ENCODE assay signal across 1 cellular context in the genomic region with DNA sequence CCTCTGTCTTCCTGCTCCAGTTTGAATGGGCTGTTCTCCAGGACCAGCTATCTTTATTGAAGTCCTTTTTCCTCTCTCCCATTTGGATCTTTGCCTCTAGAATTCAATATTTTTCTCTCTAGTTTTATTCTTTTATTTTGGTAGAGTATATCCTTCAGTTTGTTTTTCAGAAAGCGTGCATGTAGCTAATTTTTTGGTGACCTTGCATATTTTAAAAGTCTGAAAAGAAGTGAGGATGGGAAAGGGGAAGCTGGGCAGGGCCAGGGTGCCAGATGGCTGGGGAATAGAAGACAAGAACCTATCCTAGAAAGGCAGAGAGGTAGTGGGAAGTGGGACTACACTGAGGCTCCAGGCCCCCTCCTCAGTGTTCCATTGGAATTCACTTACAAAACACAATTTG.
TF ChIP-seq lines count a peak whose summit lies in the region.

No MANE protein-coding gene starts in this region.

TF ChIP-seq in GM23338, 12 proteins besides CTCF, POLR2A, EP300 and RAD21 (continued from another document):
- TF ChIP-seq, protein P1, sequence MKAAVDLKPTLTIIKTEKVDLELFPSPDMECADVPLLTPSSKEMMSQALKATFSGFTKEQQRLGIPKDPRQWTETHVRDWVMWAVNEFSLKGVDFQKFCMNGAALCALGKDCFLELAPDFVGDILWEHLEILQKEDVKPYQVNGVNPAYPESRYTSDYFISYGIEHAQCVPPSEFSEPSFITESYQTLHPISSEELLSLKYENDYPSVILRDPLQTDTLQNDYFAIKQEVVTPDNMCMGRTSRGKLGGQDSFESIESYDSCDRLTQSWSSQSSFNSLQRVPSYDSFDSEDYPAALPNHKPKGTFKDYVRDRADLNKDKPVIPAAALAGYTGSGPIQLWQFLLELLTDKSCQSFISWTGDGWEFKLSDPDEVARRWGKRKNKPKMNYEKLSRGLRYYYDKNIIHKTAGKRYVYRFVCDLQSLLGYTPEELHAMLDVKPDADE (IDR thresholded peaks at IDR 0.05): no peak
- TF ChIP-seq, protein P2, sequence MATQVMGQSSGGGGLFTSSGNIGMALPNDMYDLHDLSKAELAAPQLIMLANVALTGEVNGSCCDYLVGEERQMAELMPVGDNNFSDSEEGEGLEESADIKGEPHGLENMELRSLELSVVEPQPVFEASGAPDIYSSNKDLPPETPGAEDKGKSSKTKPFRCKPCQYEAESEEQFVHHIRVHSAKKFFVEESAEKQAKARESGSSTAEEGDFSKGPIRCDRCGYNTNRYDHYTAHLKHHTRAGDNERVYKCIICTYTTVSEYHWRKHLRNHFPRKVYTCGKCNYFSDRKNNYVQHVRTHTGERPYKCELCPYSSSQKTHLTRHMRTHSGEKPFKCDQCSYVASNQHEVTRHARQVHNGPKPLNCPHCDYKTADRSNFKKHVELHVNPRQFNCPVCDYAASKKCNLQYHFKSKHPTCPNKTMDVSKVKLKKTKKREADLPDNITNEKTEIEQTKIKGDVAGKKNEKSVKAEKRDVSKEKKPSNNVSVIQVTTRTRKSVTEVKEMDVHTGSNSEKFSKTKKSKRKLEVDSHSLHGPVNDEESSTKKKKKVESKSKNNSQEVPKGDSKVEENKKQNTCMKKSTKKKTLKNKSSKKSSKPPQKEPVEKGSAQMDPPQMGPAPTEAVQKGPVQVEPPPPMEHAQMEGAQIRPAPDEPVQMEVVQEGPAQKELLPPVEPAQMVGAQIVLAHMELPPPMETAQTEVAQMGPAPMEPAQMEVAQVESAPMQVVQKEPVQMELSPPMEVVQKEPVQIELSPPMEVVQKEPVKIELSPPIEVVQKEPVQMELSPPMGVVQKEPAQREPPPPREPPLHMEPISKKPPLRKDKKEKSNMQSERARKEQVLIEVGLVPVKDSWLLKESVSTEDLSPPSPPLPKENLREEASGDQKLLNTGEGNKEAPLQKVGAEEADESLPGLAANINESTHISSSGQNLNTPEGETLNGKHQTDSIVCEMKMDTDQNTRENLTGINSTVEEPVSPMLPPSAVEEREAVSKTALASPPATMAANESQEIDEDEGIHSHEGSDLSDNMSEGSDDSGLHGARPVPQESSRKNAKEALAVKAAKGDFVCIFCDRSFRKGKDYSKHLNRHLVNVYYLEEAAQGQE (IDR thresholded peaks at IDR 0.05; ENCODE audit: unreplicated experiment): no peak
- TF ChIP-seq POLR2AphosphoS5 (IDR thresholded peaks at IDR 0.05; ENCODE audit: low read depth) (no peak), CREB1 (CRISPR knock-in tag; IDR thresholded peaks at IDR 0.05; ENCODE audit: low read depth) (no peak), JUNB (IDR thresholded peaks at IDR 0.05; ENCODE audit: unreplicated experiment) (no peak)
- TF ChIP-seq, protein P3, sequence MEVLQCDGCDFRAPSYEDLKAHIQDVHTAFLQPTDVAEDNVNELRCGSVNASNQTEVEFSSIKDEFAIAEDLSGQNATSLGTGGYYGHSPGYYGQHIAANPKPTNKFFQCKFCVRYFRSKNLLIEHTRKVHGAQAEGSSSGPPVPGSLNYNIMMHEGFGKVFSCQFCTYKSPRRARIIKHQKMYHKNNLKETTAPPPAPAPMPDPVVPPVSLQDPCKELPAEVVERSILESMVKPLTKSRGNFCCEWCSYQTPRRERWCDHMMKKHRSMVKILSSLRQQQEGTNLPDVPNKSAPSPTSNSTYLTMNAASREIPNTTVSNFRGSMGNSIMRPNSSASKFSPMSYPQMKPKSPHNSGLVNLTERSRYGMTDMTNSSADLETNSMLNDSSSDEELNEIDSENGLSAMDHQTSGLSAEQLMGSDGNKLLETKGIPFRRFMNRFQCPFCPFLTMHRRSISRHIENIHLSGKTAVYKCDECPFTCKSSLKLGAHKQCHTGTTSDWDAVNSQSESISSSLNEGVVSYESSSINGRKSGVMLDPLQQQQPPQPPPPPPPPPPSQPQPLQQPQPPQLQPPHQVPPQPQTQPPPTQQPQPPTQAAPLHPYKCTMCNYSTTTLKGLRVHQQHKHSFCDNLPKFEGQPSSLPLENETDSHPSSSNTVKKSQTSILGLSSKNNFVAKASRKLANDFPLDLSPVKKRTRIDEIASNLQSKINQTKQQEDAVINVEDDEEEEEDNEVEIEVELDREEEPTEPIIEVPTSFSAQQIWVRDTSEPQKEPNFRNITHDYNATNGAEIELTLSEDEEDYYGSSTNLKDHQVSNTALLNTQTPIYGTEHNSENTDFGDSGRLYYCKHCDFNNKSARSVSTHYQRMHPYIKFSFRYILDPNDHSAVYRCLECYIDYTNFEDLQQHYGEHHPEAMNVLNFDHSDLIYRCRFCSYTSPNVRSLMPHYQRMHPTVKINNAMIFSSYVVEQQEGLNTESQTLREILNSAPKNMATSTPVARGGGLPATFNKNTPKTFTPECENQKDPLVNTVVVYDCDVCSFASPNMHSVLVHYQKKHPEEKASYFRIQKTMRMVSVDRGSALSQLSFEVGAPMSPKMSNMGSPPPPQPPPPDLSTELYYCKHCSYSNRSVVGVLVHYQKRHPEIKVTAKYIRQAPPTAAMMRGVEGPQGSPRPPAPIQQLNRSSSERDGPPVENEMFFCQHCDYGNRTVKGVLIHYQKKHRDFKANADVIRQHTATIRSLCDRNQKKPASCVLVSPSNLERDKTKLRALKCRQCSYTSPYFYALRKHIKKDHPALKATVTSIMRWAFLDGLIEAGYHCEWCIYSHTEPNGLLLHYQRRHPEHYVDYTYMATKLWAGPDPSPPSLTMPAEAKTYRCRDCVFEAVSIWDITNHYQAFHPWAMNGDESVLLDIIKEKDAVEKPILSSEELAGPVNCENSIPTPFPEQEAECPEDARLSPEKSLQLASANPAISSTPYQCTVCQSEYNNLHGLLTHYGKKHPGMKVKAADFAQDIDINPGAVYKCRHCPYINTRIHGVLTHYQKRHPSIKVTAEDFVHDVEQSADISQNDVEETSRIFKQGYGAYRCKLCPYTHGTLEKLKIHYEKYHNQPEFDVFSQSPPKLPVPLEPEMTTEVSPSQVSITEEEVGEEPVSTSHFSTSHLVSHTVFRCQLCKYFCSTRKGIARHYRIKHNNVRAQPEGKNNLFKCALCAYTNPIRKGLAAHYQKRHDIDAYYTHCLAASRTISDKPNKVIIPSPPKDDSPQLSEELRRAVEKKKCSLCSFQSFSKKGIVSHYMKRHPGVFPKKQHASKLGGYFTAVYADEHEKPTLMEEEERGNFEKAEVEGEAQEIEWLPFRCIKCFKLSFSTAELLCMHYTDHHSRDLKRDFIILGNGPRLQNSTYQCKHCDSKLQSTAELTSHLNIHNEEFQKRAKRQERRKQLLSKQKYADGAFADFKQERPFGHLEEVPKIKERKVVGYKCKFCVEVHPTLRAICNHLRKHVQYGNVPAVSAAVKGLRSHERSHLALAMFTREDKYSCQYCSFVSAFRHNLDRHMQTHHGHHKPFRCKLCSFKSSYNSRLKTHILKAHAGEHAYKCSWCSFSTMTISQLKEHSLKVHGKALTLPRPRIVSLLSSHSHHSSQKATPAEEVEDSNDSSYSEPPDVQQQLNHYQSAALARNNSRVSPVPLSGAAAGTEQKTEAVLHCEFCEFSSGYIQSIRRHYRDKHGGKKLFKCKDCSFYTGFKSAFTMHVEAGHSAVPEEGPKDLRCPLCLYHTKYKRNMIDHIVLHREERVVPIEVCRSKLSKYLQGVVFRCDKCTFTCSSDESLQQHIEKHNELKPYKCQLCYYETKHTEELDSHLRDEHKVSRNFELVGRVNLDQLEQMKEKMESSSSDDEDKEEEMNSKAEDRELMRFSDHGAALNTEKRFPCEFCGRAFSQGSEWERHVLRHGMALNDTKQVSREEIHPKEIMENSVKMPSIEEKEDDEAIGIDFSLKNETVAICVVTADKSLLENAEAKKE (CRISPR knock-in tag; IDR thresholded peaks at IDR 0.05): no peak
